Comparison of ENCODE assay signal across 16 cellular contexts in the genomic region with DNA sequence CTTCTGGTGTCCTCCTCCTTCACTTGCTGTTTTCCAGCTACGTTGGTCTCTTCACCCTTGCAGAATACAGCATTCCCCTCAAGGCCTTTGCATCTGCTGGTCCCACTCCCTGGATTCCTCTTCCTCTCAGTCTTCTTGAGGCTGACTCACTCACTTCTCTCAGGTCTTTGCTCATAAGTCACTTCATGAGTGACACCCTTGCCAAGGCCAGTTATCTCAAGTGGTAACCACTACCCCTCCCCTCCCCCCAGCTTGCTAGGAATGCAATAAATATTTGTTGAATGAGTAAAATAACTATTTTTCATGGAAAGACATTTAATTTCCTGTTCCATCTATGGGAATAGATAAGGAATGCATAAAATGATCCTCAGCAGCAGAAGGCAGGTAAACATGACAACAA.
DNase-seq lines count a peak whose midpoint lies in the region; ATAC-seq and TF ChIP-seq lines count a peak whose summit lies in the region.
"Had no signal": no experiment of that assay in that cellular context is flagged by ENCODE, and none has a peak within 500 bp of the region (broad histone marks: within the 10 kb centered on the region; RNA-seq: fewer than 3 reads in every experiment).

No MANE protein-coding gene starts in this region.

- no peaks in the 10 kb centered on the region for H3K27me3 Mint-ChIP-seq in effector memory CD8-positive, alpha-beta T cell
- H3K27me3 Mint-ChIP-seq: brain had no signal

- no peaks in the 10 kb centered on the region for H3K27me3 ChIP-seq in brain microvascular endothelial cell (replicated peaks)
- no peaks in the 10 kb centered on the region for H3K27me3 ChIP-seq in mesenchymal stem cell (ENCODE audit: control insufficient read depth in 1 of 2, insufficient read depth in 1 of 2, low read length in 2 of 2)

- no peak for TF ChIP-seq CTCF in brain microvascular endothelial cell (IDR thresholded peaks at IDR 0.05; ENCODE audit: low read depth, low read length, missing control alignments)
- TF ChIP-seq CTCF in GM13976 (IDR thresholded peaks at IDR 0.05; ENCODE audit: borderline replicate concordance, control extremely low read depth, extremely low read depth, insufficient read depth, missing control alignments): no peak

- no peak overlapping the region for H2AFZ ChIP-seq in mesenchymal stem cell (ENCODE audit: low read depth, low read length)

- no peak overlapping the region for H4K91ac ChIP-seq in mesenchymal stem cell (ENCODE audit: low read length)

- no peaks in the 10 kb centered on the region for H3K4me1 Mint-ChIP-seq in effector memory CD8-positive, alpha-beta T cell (ENCODE audit: low read depth in 2 of 2)

- H3K23ac ChIP-seq in mesenchymal stem cell (ENCODE audit: low read length in 2 of 2): no peak overlapping the region

- no peak for ATAC-seq in GM19351 (IDR thresholded peaks at IDR 0.05; ENCODE audit: unreplicated experiment)
- no peak for ATAC-seq in effector memory CD8-positive, alpha-beta T cell (replicated peaks)
- ATAC-seq: mucosa of descending colon; stimulated activated naive CD8-positive, alpha-beta T cell treated with anti-CD3 and anti-CD28 coated beads, Interleukin-15, Interleukin-2, amounts not matched to agents 100 U/mL and 50 U/mL, for 24 hours had no signal

- H3K9ac ChIP-seq in mesenchymal stem cell (ENCODE audit: low read length): no peak overlapping the region

- peak overlapping the region in 1 of 2 experiments; percentile 11 for H2BK12ac ChIP-seq in mesenchymal stem cell (ENCODE audit: low read length in 2 of 2)

- no peaks in the 10 kb centered on the region for H3K9me3 ChIP-seq in mesenchymal stem cell (ENCODE audit: control insufficient read depth, low read length)
- H3K9me3 ChIP-seq: mucosa of descending colon had no signal

- no peak overlapping the region for H2AK5ac ChIP-seq in mesenchymal stem cell (ENCODE audit: low read length, severe bottlenecking)

- no peak overlapping the region for H3K4me2 ChIP-seq in mesenchymal stem cell (ENCODE audit: low read length, poor library complexity, severe bottlenecking)

- no peak overlapping the region for H4K8ac ChIP-seq in mesenchymal stem cell (ENCODE audit: low read length)

- WGBS in mesenchymal stem cell: 0% methylated on average over 1 of the region's 1 CpG

- in situ Hi-C loops in Caki2 (cut with HindIII; ENCODE audit: low pct_unique_long_range_greater_than_20kb, low sequenced_read_pairs): no loop called here
- in situ Hi-C loops in brain microvascular endothelial cell (cut with HindIII; ENCODE audit: low pct_ligation_motif_present, low sequenced_read_pairs): no loop called here
- in situ Hi-C loops in GM13976 (cut with MboI; ENCODE audit: low sequenced_read_pairs, unreplicated experiment): no loop called here

- peak; percentile 65 for DNase-seq in Caki2 (ENCODE audit: low read depth)
- peak; percentile 60 for DNase-seq in LoVo (ENCODE audit: low spot score)
- peak; percentile 88 for DNase-seq in brain microvascular endothelial cell
- DNase-seq in mesenchymal stem cell: peak; percentile 66
- DNase-seq in activated CD8-positive, alpha-beta memory T cell treated with anti-CD3 and anti-CD28 coated beads for 24 hours: no peak
- no peak for DNase-seq in effector memory CD8-positive, alpha-beta T cell
- DNase-seq in GM13976 (ENCODE audit: low spot score): no peak
- DNase-seq: activated T-cell treated with anti-CD3 and anti-CD28 coated beads, Interleukin-2, amount 50 U/mL, for 1 hour; mucosa of descending colon; NCI-H1105; NCI-H526 treated with DMSO at 0.1 percent for 48 hours; stimulated activated CD4-positive, alpha-beta T cell treated with anti-CD3 and anti-CD28 coated beads, Interleukin-4, amount 100 ng/mL, for 4 hours; stimulated activated naive CD8-positive, alpha-beta T cell treated with anti-CD3 and anti-CD28 coated beads, Interleukin-15, Interleukin-2, amounts not matched to agents 100 U/mL and 50 U/mL, for 24 hours had no signal

- H3K79me1 ChIP-seq in mesenchymal stem cell (replicated peaks; ENCODE audit: low read length, poor library complexity, severe bottlenecking): peaks cover 2% of the 10 kb centered on the region

- no peak overlapping the region for H2BK15ac ChIP-seq in mesenchymal stem cell (ENCODE audit: low read depth, poor library complexity, severe bottlenecking)

- peaks cover 3 to 22% of the 10 kb centered on the region in 2 donors for H3K9me3 Mint-ChIP-seq in effector memory CD8-positive, alpha-beta T cell
- H3K9me3 Mint-ChIP-seq: brain had no signal

- no peak overlapping the region for H3K18ac ChIP-seq in mesenchymal stem cell (ENCODE audit: low read depth in 1 of 2, low read length in 2 of 2)

- no peaks in the 10 kb centered on the region for H3K36me3 ChIP-seq in brain microvascular endothelial cell (replicated peaks)
- H3K36me3 ChIP-seq in mesenchymal stem cell (ENCODE audit: control insufficient read depth in 1 of 2, insufficient read depth in 2 of 2, low read depth in 1 of 2, low read length in 2 of 2): no peaks in the 10 kb centered on the region

- H2BK120ac ChIP-seq in mesenchymal stem cell (ENCODE audit: low read depth, low read length): no peak overlapping the region

- no peaks in the 10 kb centered on the region for H3K36me3 Mint-ChIP-seq in effector memory CD8-positive, alpha-beta T cell (ENCODE audit: insufficient read depth)
- H3K36me3 Mint-ChIP-seq: brain had no signal

- no peak overlapping the region for H2BK5ac ChIP-seq in mesenchymal stem cell (ENCODE audit: low read depth, low read length, poor library complexity, severe bottlenecking)

- H3K14ac ChIP-seq in mesenchymal stem cell (ENCODE audit: low read length in 2 of 2): no peak overlapping the region

- H3K4me3 Mint-ChIP-seq in effector memory CD8-positive, alpha-beta T cell: no peak overlapping the region
- H3K4me3 Mint-ChIP-seq: brain had no signal

- no peak overlapping the region for H3K27ac ChIP-seq in brain microvascular endothelial cell
- H3K27ac ChIP-seq in mesenchymal stem cell (ENCODE audit: low read length, poor library complexity, severe bottlenecking): no peak overlapping the region
- H3K27ac ChIP-seq: C4-2B had no signal

- no peak overlapping the region for H3K27ac Mint-ChIP-seq in effector memory CD8-positive, alpha-beta T cell
- H3K27ac Mint-ChIP-seq: brain had no signal

- no peak overlapping the region for H3K4ac ChIP-seq in mesenchymal stem cell (ENCODE audit: low read depth in 1 of 2, low read length in 2 of 2)

- H3K4me1 ChIP-seq in mesenchymal stem cell (ENCODE audit: control insufficient read depth, insufficient read depth, low read depth, low read length): peaks cover 4% of the 10 kb centered on the region

- H3K4me3 ChIP-seq in brain microvascular endothelial cell (ENCODE audit: low read depth, low read length): no peak overlapping the region
- H3K4me3 ChIP-seq in mesenchymal stem cell (ENCODE audit: insufficient read depth in 1 of 2, low read depth in 1 of 2, low read length in 2 of 2): no peak overlapping the region
- H3K4me3 ChIP-seq: mucosa of descending colon had no signal

Comparison
In these comparisons a context has a peak if more than half of its experiments do, and no peak if none do; other contexts are left out.
1. DNase-seq: peak in Caki2 (single experiment), LoVo (single experiment), brain microvascular endothelial cell (single experiment) and mesenchymal stem cell (single experiment); none in activated CD8-positive, alpha-beta memory T cell treated with anti-CD3 and anti-CD28 coated beads for 24 hours (single experiment), effector memory CD8-positive, alpha-beta T cell (0 of 3) and GM13976 (single experiment).